1 cellular context compared by ENCODE assay signal in genomic region chr7:132857703-132858102, GRCh38.
TF ChIP-seq lines count a peak whose summit lies in the region.

No MANE protein-coding gene starts in this region.

TF ChIP-seq in WTC11, 78 proteins besides CTCF, POLR2A, EP300 and RAD21 (continued from another document):
- no peak for TF ChIP-seq STAT6 (CRISPR knock-in tag; conservative IDR thresholded peaks at IDR 0.05; ENCODE audit: low read depth)
- TF ChIP-seq ZNF138 (CRISPR knock-in tag; conservative IDR thresholded peaks at IDR 0.05), result no peak
- no peak for TF ChIP-seq ZNF281 (CRISPR knock-in tag; IDR thresholded peaks at IDR 0.05)
- no peak for TF ChIP-seq ZMAT4 (CRISPR knock-in tag; IDR thresholded peaks at IDR 0.05)
- TF ChIP-seq E2F1 (CRISPR knock-in tag; IDR thresholded peaks at IDR 0.05), result no peak
- no peak for TF ChIP-seq NFYB (CRISPR knock-in tag; conservative IDR thresholded peaks at IDR 0.05; ENCODE audit: low read depth)
- no peak for TF ChIP-seq ZNF423 (CRISPR knock-in tag; IDR thresholded peaks at IDR 0.05)
- TF ChIP-seq ZNF416 (CRISPR knock-in tag; IDR thresholded peaks at IDR 0.05), result no peak
- no peak for TF ChIP-seq MYBL2 (CRISPR knock-in tag; IDR thresholded peaks at IDR 0.05)
- TF ChIP-seq OVOL2 (CRISPR knock-in tag; IDR thresholded peaks at IDR 0.05; ENCODE audit: borderline replicate concordance), result no peak
- TF ChIP-seq E2F4 (CRISPR knock-in tag; IDR thresholded peaks at IDR 0.05; ENCODE audit: borderline replicate concordance, low read depth), result no peak
- TF ChIP-seq ETV6 (CRISPR knock-in tag; IDR thresholded peaks at IDR 0.05), result no peak
- no peak for TF ChIP-seq E2F5 (CRISPR knock-in tag; IDR thresholded peaks at IDR 0.05)
